ENCODE assay signal across 18 cellular contexts in genomic region chr22:45717787-45718186, GRCh38. TPM values are rescaled to one million over a fixed set of nuclear protein-coding genes. Genes with fewer than 3 reads are reported as not detected.
DNase-seq lines count a peak whose midpoint lies in the region; ATAC-seq, FAIRE-seq and TF ChIP-seq lines count a peak whose summit lies in the region.
"Had no signal": no experiment of that assay in that cellular context is flagged by ENCODE, and none has a peak within 500 bp of the region (broad histone marks: within the 10 kb centered on the region; RNA-seq: fewer than 3 reads in every experiment).

No MANE protein-coding gene starts in this region.

- H3K4me1 Mint-ChIP-seq in astrocyte (ENCODE audit: low read depth, unreplicated experiment): peaks cover 32% of the 10 kb centered on the region
- no peaks in the 10 kb centered on the region for H3K4me1 Mint-ChIP-seq in type B pancreatic cell (ENCODE audit: unreplicated experiment)
- H3K4me1 Mint-ChIP-seq: activated CD8-positive, alpha-beta memory T cell treated with anti-CD3 and anti-CD28 coated beads, Interleukin-2, amount 10 ng/mL, durations not matched to agents 7 days and 5 days had no signal

- H3K36me3 Mint-ChIP-seq in astrocyte (ENCODE audit: low read depth, unreplicated experiment): peaks cover 15% of the 10 kb centered on the region
- peaks cover 19% of the 10 kb centered on the region for H3K36me3 Mint-ChIP-seq in type B pancreatic cell

- ATAC-seq in HG02588 (IDR thresholded peaks at IDR 0.05; ENCODE audit: unreplicated experiment): no peak
- ATAC-seq: activated CD8-positive, alpha-beta memory T cell treated with anti-CD3 and anti-CD28 coated beads, Interleukin-2, amount 10 ng/mL, durations not matched to agents 7 days and 5 days; HepG2 had no signal

- H3K9me3 ChIP-seq in astrocyte (ENCODE audit: insufficient read depth, low read depth, low read length): no peaks in the 10 kb centered on the region
- H3K9me3 ChIP-seq: vagina had no signal

- H3K9me3 Mint-ChIP-seq in astrocyte (ENCODE audit: unreplicated experiment) (no peaks in the 10 kb centered on the region), type B pancreatic cell (no peaks in the 10 kb centered on the region)
- H3K9me3 Mint-ChIP-seq: activated naive CD4-positive, alpha-beta T cell treated with anti-CD3 and anti-CD28 coated beads for 36 hours had no signal

- peaks cover 17% of the 10 kb centered on the region for H3K4me1 ChIP-seq in astrocyte (ENCODE audit: insufficient read depth, low read length)

- H3K4me3 ChIP-seq in astrocyte (ENCODE audit: insufficient read depth, low read depth, low read length): no peak overlapping the region
- H3K4me3 ChIP-seq: vagina had no signal

- H3K27ac Mint-ChIP-seq in astrocyte (ENCODE audit: unreplicated experiment) (peak overlapping the region; percentile 89), type B pancreatic cell (no peak overlapping the region)
- H3K27ac Mint-ChIP-seq: activated CD8-positive, alpha-beta memory T cell treated with anti-CD3 and anti-CD28 coated beads, Interleukin-2, amount 10 ng/mL, durations not matched to agents 7 days and 5 days; activated naive CD4-positive, alpha-beta T cell treated with anti-CD3 and anti-CD28 coated beads for 36 hours; B cell had no signal

- H3K36me3 ChIP-seq in astrocyte (ENCODE audit: insufficient read depth, low read length): peaks cover 17% of the 10 kb centered on the region

- H3K27me3 ChIP-seq in astrocyte (ENCODE audit: insufficient read depth, low read length): no peaks in the 10 kb centered on the region
- H3K27me3 ChIP-seq: vagina had no signal

- peaks cover 92% of the 10 kb centered on the region for H3K79me2 ChIP-seq in astrocyte (ENCODE audit: insufficient read depth, low read length)

- peak overlapping the region; percentile 76 for H3K27ac ChIP-seq in astrocyte (ENCODE audit: low read depth, low read length)
- H3K27ac ChIP-seq: vagina had no signal

- H3K4me3 Mint-ChIP-seq in astrocyte (ENCODE audit: unreplicated experiment): peak overlapping the region; percentile 60
- no peak overlapping the region for H3K4me3 Mint-ChIP-seq in type B pancreatic cell
- H3K4me3 Mint-ChIP-seq: activated CD8-positive, alpha-beta memory T cell treated with anti-CD3 and anti-CD28 coated beads, Interleukin-2, amount 10 ng/mL, durations not matched to agents 7 days and 5 days; activated naive CD4-positive, alpha-beta T cell treated with anti-CD3 and anti-CD28 coated beads for 36 hours; B cell had no signal

- H2AFZ ChIP-seq in astrocyte (ENCODE audit: low read depth, low read length): no peak overlapping the region

- DNase-seq in AG08395 (ENCODE audit: low spot score) (peak; percentile 61), HS-27A (ENCODE audit: low read depth) (peak; percentile 30), astrocyte (ENCODE audit: low read depth) (peak; percentile 82), hepatic stellate cell (ENCODE audit: low spot score) (peak; percentile 9), type B pancreatic cell (ENCODE audit: extremely low spot score, unreplicated experiment) (no peak), NCI-H2227 (lab: John Stamatoyannopoulos, UW; ENCODE audit: unreplicated experiment) (no peak)
- DNase-seq in activated CD8-positive, alpha-beta memory T cell treated with anti-CD3 and anti-CD28 coated beads for 24 hours: no peak
- DNase-seq: activated CD8-positive, alpha-beta memory T cell treated with anti-CD3 and anti-CD28 coated beads, Interleukin-2, amount 10 ng/mL, durations not matched to agents 7 days and 5 days; activated naive CD4-positive, alpha-beta T cell treated with anti-CD3 and anti-CD28 coated beads for 36 hours; NCI-H1092 treated with DMSO at 0.1 percent for 48 hours; NCI-H446 treated with DMSO at 0.1 percent for 48 hours; retina; stimulated activated CD4-positive, alpha-beta T cell treated with anti-CD3 and anti-CD28 coated beads, Interleukin-4, amount 100 ng/mL, for 4 hours; stimulated activated naive CD4-positive, alpha-beta T cell treated with Interleukin-2 at 50 U/mL for 16 hours had no signal

- peaks cover 36% of the 10 kb centered on the region for H4K20me1 ChIP-seq in astrocyte (ENCODE audit: insufficient read depth, low read length)

- TF ChIP-seq CTCF in astrocyte (IDR thresholded peaks at IDR 0.05; ENCODE audit: insufficient read depth, low read depth, low read length): no peak
- TF ChIP-seq CTCF in type B pancreatic cell (conservative IDR thresholded peaks at IDR 0.05): no peak

- peak; percentile 98 for FAIRE-seq in astrocyte (lab: Jason Lieb, UNC)
- FAIRE-seq: HepG2 had no signal

- peak overlapping the region; percentile 38 for H3K9ac ChIP-seq in astrocyte (ENCODE audit: low read length)

- H3K4me2 ChIP-seq in astrocyte (ENCODE audit: low read length): peak overlapping the region; percentile 51

- H3K27me3 Mint-ChIP-seq in astrocyte (ENCODE audit: low read depth, unreplicated experiment): no peaks in the 10 kb centered on the region
- H3K27me3 Mint-ChIP-seq in type B pancreatic cell: no peaks in the 10 kb centered on the region
- H3K27me3 Mint-ChIP-seq: activated CD8-positive, alpha-beta memory T cell treated with anti-CD3 and anti-CD28 coated beads, Interleukin-2, amount 10 ng/mL, durations not matched to agents 7 days and 5 days; B cell had no signal

RNA-seq across cellular contexts. Expression of gene ATXN10, which starts 46.2 kb away (rescaled TPM):
- total RNA-seq in astrocyte: 189 and 195 TPM in 2 replicates
- 117 and 182 TPM in 2 replicates for total RNA-seq in type B pancreatic cell (ENCODE audit: low replicate concordance)

Comparison
In these comparisons a context has a peak if more than half of its experiments do, and no peak if none do; other contexts are left out.
1. DNase-seq: peak in AG08395 (single experiment), HS-27A (single experiment), astrocyte (single experiment) and hepatic stellate cell (single experiment); none in activated CD8-positive, alpha-beta memory T cell treated with anti-CD3 and anti-CD28 coated beads for 24 hours (single experiment), type B pancreatic cell (single experiment) and NCI-H2227 (single experiment).